ENCODE assay signal across 8 cellular contexts in genomic region chr11:125625594-125626380, GRCh38. TPM values are rescaled to one million over a fixed set of nuclear protein-coding genes. Genes with fewer than 3 reads are reported as not detected.
DNase-seq lines count a peak whose midpoint lies in the region; ATAC-seq lines count a peak whose summit lies in the region.

No MANE protein-coding gene starts in this region.

- H3K4me3 ChIP-seq in esophagus (ENCODE audit: low read depth in 1 of 2, low read length in 2 of 2), result peak overlapping the region; percentile 64 to 75
- H3K4me3 ChIP-seq in muscle layer of colon (ENCODE audit: low read depth in 1 of 2, low read length in 2 of 2), result peak overlapping the region; percentile 72 to 90

- ATAC-seq in GM21528 (IDR thresholded peaks at IDR 0.05; ENCODE audit: low FRiP score, unreplicated experiment), result peak; percentile 85

- peak overlapping the region; percentile 98 for H3K27ac Mint-ChIP-seq in activated T-cell treated with anti-CD3 and anti-CD28 coated beads, Interleukin-2, amount 50 U/mL, for 24 hours

- no peaks in the 10 kb centered on the region for H3K27me3 ChIP-seq in esophagus (ENCODE audit: control insufficient read depth in 1 of 2, insufficient read depth in 2 of 2, low read length in 2 of 2)
- no peaks in the 10 kb centered on the region for H3K27me3 ChIP-seq in muscle layer of colon (ENCODE audit: control insufficient read depth in 1 of 2, insufficient read depth in 2 of 2, low read length in 2 of 2)

- H3K4me1 Mint-ChIP-seq in activated T-cell treated with anti-CD3 and anti-CD28 coated beads, Interleukin-2, amount 50 U/mL, for 24 hours (ENCODE audit: low read depth), result peaks cover 25% of the 10 kb centered on the region

- peak overlapping the region; percentile 92 for H3K4me3 Mint-ChIP-seq in activated T-cell treated with anti-CD3 and anti-CD28 coated beads, Interleukin-2, amount 50 U/mL, for 24 hours

- 1% methylated on average over 58 to 60 of the region's 60 CpGs for WGBS in esophagus, 2 donors

- H3K9me3 ChIP-seq in esophagus (ENCODE audit: control insufficient read depth in 2 of 2, insufficient read depth in 1 of 2, low read depth in 1 of 2, low read length in 1 of 2) (no peaks in the 10 kb centered on the region), muscle layer of colon (ENCODE audit: low read length) (no peaks in the 10 kb centered on the region)

- H3K27ac ChIP-seq in esophagus (ENCODE audit: low read depth in 2 of 2, low read length in 1 of 2) (peak overlapping the region; percentile 94 to 96), muscle layer of colon (ENCODE audit: low read depth, low read length) (peak overlapping the region; percentile 82)

- H3K9me3 Mint-ChIP-seq in activated T-cell treated with anti-CD3 and anti-CD28 coated beads, Interleukin-2, amount 50 U/mL, for 24 hours, result no peaks in the 10 kb centered on the region

- no peaks in the 10 kb centered on the region for H3K27me3 Mint-ChIP-seq in activated T-cell treated with anti-CD3 and anti-CD28 coated beads, Interleukin-2, amount 50 U/mL, for 24 hours

- H3K36me3 ChIP-seq in esophagus (ENCODE audit: control insufficient read depth in 2 of 2, insufficient read depth in 2 of 2, low read length in 1 of 2), result peaks cover 0 to 3% of the 10 kb centered on the region in 2 donors
- H3K36me3 ChIP-seq in muscle layer of colon (ENCODE audit: insufficient read depth, low read length), result peaks cover 13% of the 10 kb centered on the region

- no peaks in the 10 kb centered on the region for H3K4me1 ChIP-seq in esophagus (ENCODE audit: control insufficient read depth in 2 of 2, insufficient read depth in 2 of 2, low read length in 1 of 2)
- H3K4me1 ChIP-seq in muscle layer of colon (ENCODE audit: insufficient read depth, low read length), result peaks cover 12% of the 10 kb centered on the region

- H3K36me3 Mint-ChIP-seq in activated T-cell treated with anti-CD3 and anti-CD28 coated beads, Interleukin-2, amount 50 U/mL, for 24 hours (ENCODE audit: low read depth), result peaks cover 90% of the 10 kb centered on the region

- H3K9ac ChIP-seq in muscle layer of colon (ENCODE audit: low read length), result peak overlapping the region; percentile 91

- DNase-seq in DMS114 treated with DMSO at 0.1 percent for 48 hours (lab: John Stamatoyannopoulos, UW; ENCODE audit: unreplicated experiment) (peak; percentile 71), HuH-7.5 (ENCODE audit: low spot score) (peak; percentile 45), OCI-M1 (lab: John Stamatoyannopoulos, UW) (peak; percentile 98)
- DNase-seq in activated T-cell treated with anti-CD3 and anti-CD28 coated beads, Interleukin-2, amount 50 U/mL, for 24 hours, result peak; percentile 92
- DNase-seq in stimulated activated CD8-positive, alpha-beta memory T cell treated with anti-CD3 and anti-CD28 coated beads, Interleukin-7, amount 100 ng/mL, for 1 hour (ENCODE audit: low read depth in 2 of 2), result peak; percentile 72 to 74

RNA-seq across cellular contexts. Expression of gene CHEK1, which starts 0.8 kb away (rescaled TPM):
- 1 to 10 TPM; 4.2 to 6.7 TPM for polyA plus RNA-seq in esophagus

RNA-seq across cellular contexts. Expression of gene STT3A, which starts 33.1 kb away (rescaled TPM):
- polyA plus RNA-seq in esophagus, result 10 to 100 TPM; 19.1 to 38.6 TPM

RNA-seq across cellular contexts. Expression of gene ACRV1, which starts 54.9 kb away (rescaled TPM):
- polyA plus RNA-seq in esophagus, result not detected

RNA-seq across cellular contexts. Expression of gene EI24, which starts 56.5 kb away (rescaled TPM):
- polyA plus RNA-seq in esophagus, result 10 to 100 TPM; 22.0 to 69.9 TPM

Comparison
In these comparisons a context has a peak if more than half of its experiments do, and no peak if none do; other contexts are left out.
1. Peak in every context shown above with its lines: DNase-seq, ATAC-seq, H3K4me3 ChIP-seq and H3K27ac ChIP-seq.
2. DNase-seq: peak in every context shown above with its lines; median percentile 98 in OCI-M1; 92 in activated T-cell treated with anti-CD3 and anti-CD28 coated beads, Interleukin-2, amount 50 U/mL, for 24 hours; 73 in stimulated activated CD8-positive, alpha-beta memory T cell treated with anti-CD3 and anti-CD28 coated beads, Interleukin-7, amount 100 ng/mL, for 1 hour; 71 in DMS114 treated with DMSO at 0.1 percent for 48 hours; 45 in HuH-7.5.